Comparison of ENCODE assay signal across 33 cellular contexts in the genomic region with DNA sequence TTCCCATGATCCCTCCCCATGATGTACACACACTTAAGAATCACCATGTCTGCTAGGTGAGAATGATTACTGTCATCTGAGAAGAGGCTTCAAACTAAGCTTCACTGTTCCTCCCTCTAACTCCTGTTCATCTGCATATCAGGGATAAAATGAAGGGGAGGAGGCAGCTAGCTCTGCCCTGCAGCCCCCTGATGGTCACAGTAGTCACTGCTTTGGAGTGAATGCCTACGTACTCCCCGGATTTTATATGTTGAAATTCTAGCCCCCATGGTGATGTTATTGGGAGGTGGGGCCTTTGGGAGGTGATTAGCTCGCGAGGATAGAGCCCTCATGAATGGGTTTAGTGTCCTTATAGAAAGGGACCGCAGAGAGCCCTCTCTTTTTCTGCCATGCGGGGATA.
DNase-seq lines count a peak whose midpoint lies in the region; ATAC-seq, FAIRE-seq and TF ChIP-seq lines count a peak whose summit lies in the region.
"Had no signal": no experiment of that assay in that cellular context is flagged by ENCODE, and none has a peak within 500 bp of the region (broad histone marks: within the 10 kb centered on the region; RNA-seq: fewer than 3 reads in every experiment).

No MANE protein-coding gene starts in this region.

- TF ChIP-seq EP300 in H1 (IDR thresholded peaks at IDR 0.05; ENCODE audit: borderline replicate concordance in 1 of 2, low read depth in 2 of 2, low read length in 2 of 2), result no peak

- no peak overlapping the region for H3K4me2 ChIP-seq in IMR-90 (ENCODE audit: low read depth, low read length)
- no peak overlapping the region for H3K4me2 ChIP-seq in H1 (ENCODE audit: insufficient read depth in 1 of 2, low read depth in 2 of 2, low read length in 2 of 2)
- H3K4me2 ChIP-seq: KMS-11 had no signal

- H3K9me3 ChIP-seq in IMR-90 (ENCODE audit: control insufficient read depth, insufficient read depth, low read length) (no peaks in the 10 kb centered on the region), H1 (ENCODE audit: insufficient read depth in 2 of 2, low read depth in 1 of 2, low read length in 1 of 2) (no peaks in the 10 kb centered on the region)
- H3K9me3 ChIP-seq: colonic mucosa, SJSA1, thoracic aorta had no signal

- H3K4me1 ChIP-seq in IMR-90 (ENCODE audit: control insufficient read depth, insufficient read depth, low read length) (peaks cover 11% of the 10 kb centered on the region), H1 (replicated peaks in 1 of 4; ENCODE audit: control insufficient read depth in 3 of 4, insufficient read depth in 4 of 4, low read length in 3 of 4) (no peaks in the 10 kb centered on the region; a peak in 1 of 7 replicates)
- H3K4me1 ChIP-seq: colonic mucosa had no signal

- H2AFZ ChIP-seq in IMR-90 (replicated peaks; ENCODE audit: low read length, poor library complexity) (no peak overlapping the region), H1 (ENCODE audit: low read length) (no peak overlapping the region)

- CTCF ChIA-PET in IMR-90 (lab: Yijun Ruan, JAX) (interaction anchor here (0.5 kb wide), 1 partner anchor 11 kb away, joined by 3 read pairs; no protein-coding TSS in a partner anchor), H1 (lab: Charles Lee; ENCODE audit: partially characterized antibody) (interaction anchor here (0.6 to 2.9 kb wide), 15 partner anchors 9 to 159 kb away, joined by 3 to 17 read pairs (median 4); no protein-coding TSS in a partner anchor)

- H3K27ac ChIP-seq in IMR-90 (ENCODE audit: insufficient read depth, low read length) (no peak overlapping the region), H1 (ENCODE audit: low read depth, low read length) (no peak overlapping the region)
- H3K27ac ChIP-seq: colonic mucosa, epithelial cell of prostate, KMS-11, SJSA1, thoracic aorta had no signal

- peaks cover 14% of the 10 kb centered on the region for H3K9me1 ChIP-seq in IMR-90 (ENCODE audit: insufficient read depth, low read length)

- TF ChIP-seq POLR2A in IMR-90 (IDR thresholded peaks at IDR 0.05; ENCODE audit: low read depth, low read length), result no peak
- TF ChIP-seq POLR2A in H1 (IDR thresholded peaks at IDR 0.05; ENCODE audit: control extremely low read depth in 1 of 2, low read depth in 2 of 2, low read length in 2 of 2), result no peak

- H3K23ac ChIP-seq in IMR-90 (ENCODE audit: low read depth, low read length) (no peak overlapping the region), H1 (ENCODE audit: insufficient read length) (no peak overlapping the region)

- H2AK9ac ChIP-seq in IMR-90 (replicated peaks; ENCODE audit: low read depth, low read length, poor library complexity), result no peak overlapping the region

- H4K5ac ChIP-seq in IMR-90 (ENCODE audit: low read depth, low read length), result no peak overlapping the region; the same call in 1 of the 2 replicates
- H4K5ac ChIP-seq in H1 (ENCODE audit: insufficient read length, low read depth, low read length), result no peak overlapping the region

- H3K14ac ChIP-seq in IMR-90 (replicated peaks; ENCODE audit: low read depth, low read length), result no peak overlapping the region; the same call in 1 of the 2 replicates
- H3K14ac ChIP-seq in H1 (ENCODE audit: insufficient read length), result no peak overlapping the region

- H3K27me3 ChIP-seq in IMR-90 (ENCODE audit: control insufficient read depth, insufficient read depth, low read length) (no peaks in the 10 kb centered on the region), H1 (replicated peaks in 1 of 4; ENCODE audit: control insufficient read depth in 3 of 4, extremely low read depth in 1 of 4, insufficient read depth in 3 of 4, low read length in 3 of 4) (no peaks in the 10 kb centered on the region; a peak in 2 of 7 replicates)
- H3K27me3 ChIP-seq: colonic mucosa, SJSA1 had no signal

- DNase-seq in ELF-1 (ENCODE audit: low read depth, low spot score) (peak; percentile 41), IMR-90 (no peak), H1 (ENCODE audit: low read depth in 1 of 2, low spot score in 2 of 2) (peak in 1 of 2 experiments; percentile 13), neural crest cell (ENCODE audit: low read depth, low spot score) (no peak), NCI-H748 (lab: John Stamatoyannopoulos, UW; ENCODE audit: unreplicated experiment) (no peak), HPDE6-E6E7 (ENCODE audit: extremely low spot score) (no peak), NCI-H1417 (lab: John Stamatoyannopoulos, UW) (no peak)
- DNase-seq: activated CD8-positive, alpha-beta memory T cell treated with anti-CD3 and anti-CD28 coated beads, Interleukin-2, amount 10 ng/mL, durations not matched to agents 7 days and 5 days; activated gamma-delta T cell treated with Interleukin-2 at 50 U/mL for 16 hours; activated naive CD8-positive, alpha-beta T cell treated with anti-CD3 and anti-CD28 coated beads, Interleukin-2, amount 10 ng/mL, durations not matched to agents 7 days and 5 days; activated T-cell treated with anti-CD3 and anti-CD28 coated beads, Interleukin-2, amount 50 U/mL, for 48 hours; aorta; CD8-positive, alpha-beta memory T cell; colonic mucosa; DMS153; effector CD4-positive, alpha-beta T cell; HFFc6; hypothalamus; islet precursor cell; left ventricle myocardium superior; NCI-H1417 treated with DMSO at 0.1 percent for 48 hours; NCI-H2029 treated with DMSO at 0.1 percent for 48 hours; NCI-H446; RPMI8226; stimulated activated CD4-positive, alpha-beta T cell treated with anti-CD3 and anti-CD28 coated beads, Interleukin-2, amount 100 ng/mL, for 48 hours; stimulated activated naive CD8-positive, alpha-beta T cell treated with anti-CD3 and anti-CD28 coated beads, Interleukin-15, amount 100 ng/mL, for 72 hours had no signal

- no peaks in the 10 kb centered on the region for H3K27me3 Mint-ChIP-seq in neural crest cell (ENCODE audit: low read depth)
- H3K27me3 Mint-ChIP-seq: activated CD8-positive, alpha-beta memory T cell treated with anti-CD3 and anti-CD28 coated beads, Interleukin-2, amount 10 ng/mL, durations not matched to agents 7 days and 5 days; activated naive CD8-positive, alpha-beta T cell treated with anti-CD3 and anti-CD28 coated beads, Interleukin-2, amount 10 ng/mL, durations not matched to agents 7 days and 5 days; stimulated activated naive CD8-positive, alpha-beta T cell treated with anti-CD3 and anti-CD28 coated beads, Interleukin-15, amount 100 ng/mL, for 72 hours had no signal

- H2BK5ac ChIP-seq in IMR-90 (ENCODE audit: low read depth, low read length, poor library complexity, severe bottlenecking) (no peak overlapping the region), H1 (ENCODE audit: low read depth, low read length) (no peak overlapping the region)

- peaks cover 6% of the 10 kb centered on the region for H3K36me3 Mint-ChIP-seq in neural crest cell (ENCODE audit: low read depth)
- H3K36me3 Mint-ChIP-seq: activated CD8-positive, alpha-beta memory T cell treated with anti-CD3 and anti-CD28 coated beads, Interleukin-2, amount 10 ng/mL, durations not matched to agents 7 days and 5 days; activated naive CD8-positive, alpha-beta T cell treated with anti-CD3 and anti-CD28 coated beads, Interleukin-2, amount 10 ng/mL, durations not matched to agents 7 days and 5 days; CD8-positive, alpha-beta memory T cell had no signal

- POLR2A ChIA-PET in IMR-90 (lab: Charles Lee; ENCODE audit: unreplicated experiment) (no interaction called here), H1 (lab: Charles Lee; ENCODE audit: partially characterized antibody) (interaction anchor here (1.3 kb wide), 1 partner anchor 34 kb away, joined by 3 read pairs; no protein-coding TSS in a partner anchor)

- dilution Hi-C loops in IMR-90 (cut with HindIII; ENCODE audit: low sequenced_read_pairs, unreplicated experiment), result no loop called here

- H4K91ac ChIP-seq in IMR-90 (ENCODE audit: insufficient read depth, low read depth, low read length), result peak overlapping the region; percentile 32
- H4K91ac ChIP-seq in H1 (replicated peaks; ENCODE audit: insufficient read length, low read length), result no peak overlapping the region

- no peak for ATAC-seq in IMR-90 (ENCODE audit: low read depth)
- ATAC-seq: activated CD8-positive, alpha-beta memory T cell treated with anti-CD3 and anti-CD28 coated beads, Interleukin-2, amount 10 ng/mL, durations not matched to agents 7 days and 5 days; left ventricle myocardium superior; sciatic nerve; stimulated activated naive CD8-positive, alpha-beta T cell treated with anti-CD3 and anti-CD28 coated beads, Interleukin-15, amount 100 ng/mL, for 72 hours had no signal

- 60% methylated on average over 3 of the region's 6 CpGs; no CpG with 5 or more reads in 1 of the 2 experiments for WGBS in IMR-90 (ENCODE audit: extremely low coverage in 2 of 2, insufficient read length in 1 of 2), 2 experiments
- WGBS in H1 (ENCODE audit: extremely low coverage in 1 of 2, insufficient coverage in 1 of 2, insufficient read length in 1 of 2, insufficient replicate concordance in 2 of 2, low coverage in 1 of 2, low lambda C conversion rate in 2 of 2, missing lambda C conversion rate in 1 of 2), 2 experiments, result 53% methylated on average over 6 of the region's 6 CpGs; no CpG with 5 or more reads in 1 of the 2 experiments

- H3K4me3 Mint-ChIP-seq in neural crest cell, result peak overlapping the region; percentile 55
- H3K4me3 Mint-ChIP-seq: activated CD8-positive, alpha-beta memory T cell treated with anti-CD3 and anti-CD28 coated beads, Interleukin-2, amount 10 ng/mL, durations not matched to agents 7 days and 5 days; activated naive CD8-positive, alpha-beta T cell treated with anti-CD3 and anti-CD28 coated beads, Interleukin-2, amount 10 ng/mL, durations not matched to agents 7 days and 5 days; CD8-positive, alpha-beta memory T cell; HFFc6; stimulated activated naive CD8-positive, alpha-beta T cell treated with anti-CD3 and anti-CD28 coated beads, Interleukin-15, amount 100 ng/mL, for 72 hours had no signal

- H3K23me2 ChIP-seq in H1 (ENCODE audit: low read depth, low read length), result no peaks in the 10 kb centered on the region

- peaks cover 55% of the 10 kb centered on the region for H3K4me1 Mint-ChIP-seq in neural crest cell
- H3K4me1 Mint-ChIP-seq: activated CD8-positive, alpha-beta memory T cell treated with anti-CD3 and anti-CD28 coated beads, Interleukin-2, amount 10 ng/mL, durations not matched to agents 7 days and 5 days; activated naive CD8-positive, alpha-beta T cell treated with anti-CD3 and anti-CD28 coated beads, Interleukin-2, amount 10 ng/mL, durations not matched to agents 7 days and 5 days; CD8-positive, alpha-beta memory T cell; stimulated activated naive CD8-positive, alpha-beta T cell treated with anti-CD3 and anti-CD28 coated beads, Interleukin-15, amount 100 ng/mL, for 72 hours had no signal

- no peaks in the 10 kb centered on the region for H3K36me3 ChIP-seq in IMR-90 (ENCODE audit: control insufficient read depth, insufficient read depth, low read length)
- H3K36me3 ChIP-seq in H1 (ENCODE audit: control insufficient read depth in 2 of 4, insufficient read depth in 4 of 4, low read length in 3 of 4), result no peaks in the 10 kb centered on the region
- H3K36me3 ChIP-seq: colonic mucosa, SJSA1, thoracic aorta had no signal

- TF ChIP-seq CTCF in IMR-90 (conservative IDR thresholded peaks at IDR 0.05; ENCODE audit: low read depth, low read length) (no peak), H1 (IDR thresholded peaks at IDR 0.05; ENCODE audit: control extremely low read depth in 1 of 3, insufficient read depth in 1 of 3, low read depth in 1 of 3, low read length in 3 of 3) (peak; percentile 45 to 63 (median 48)), neural crest cell (conservative IDR thresholded peaks at IDR 0.05) (no peak)

- in situ Hi-C loops in IMR-90 (cut with MboI; ENCODE audit: low sequenced_read_pairs), result no loop called here

- H2BK12ac ChIP-seq in H1 (ENCODE audit: low read depth, low read length), result no peak overlapping the region

- H3K9me3 Mint-ChIP-seq in neural crest cell, result no peaks in the 10 kb centered on the region
- H3K9me3 Mint-ChIP-seq: activated naive CD8-positive, alpha-beta T cell treated with anti-CD3 and anti-CD28 coated beads, Interleukin-2, amount 10 ng/mL, durations not matched to agents 7 days and 5 days; HFFc6; stimulated activated naive CD8-positive, alpha-beta T cell treated with anti-CD3 and anti-CD28 coated beads, Interleukin-15, amount 100 ng/mL, for 72 hours had no signal

- H4K8ac ChIP-seq in IMR-90 (ENCODE audit: low read depth in 2 of 2, low read length in 2 of 2) (0 out of 4 replicates have a peak overlapping the region, but pooled peaks of 1 of the 2 experiments have one; percentile 8), H1 (ENCODE audit: extremely low read depth, insufficient read depth, low read length) (no peak overlapping the region)

- H3K4me3 ChIP-seq in IMR-90 (ENCODE audit: insufficient read depth, low read depth, low read length), result no peak overlapping the region
- no peak overlapping the region for H3K4me3 ChIP-seq in H1 (ENCODE audit: extremely low read depth in 1 of 4, insufficient read depth in 2 of 4, low read depth in 3 of 4, low read length in 4 of 4)
- H3K4me3 ChIP-seq: colonic mucosa, SJSA1, thoracic aorta had no signal

- peak; percentile 50 for FAIRE-seq in H1 (lab: Jason Lieb, UNC)
- FAIRE-seq: GM12892, urothelium cell line had no signal

- H3K56ac ChIP-seq in IMR-90 (ENCODE audit: extremely low read depth, insufficient read depth, low read length) (no peak overlapping the region), H1 (replicated peaks; ENCODE audit: insufficient read length, low read depth, low read length) (no peak overlapping the region)

- BruUV-seq in IMR-90 (replicated peaks; lab: Mats Ljungman, UMichigan), result no TSS peak

- peak overlapping the region; percentile 37; the same call in 1 of the 2 replicates for H2BK120ac ChIP-seq in IMR-90 (ENCODE audit: low read depth, low read length)
- H2BK120ac ChIP-seq in H1 (replicated peaks; ENCODE audit: low read depth, low read length), result no peak overlapping the region

- intact Hi-C loops in IMR-90 (cut with micrococcal nuclease), result loop anchor here (10.0 kb wide), 1 partner anchor 373 kb away; no protein-coding TSS in a partner anchor

- no peaks in the 10 kb centered on the region for H3K79me2 ChIP-seq in H1 (ENCODE audit: control insufficient read depth in 1 of 2, insufficient read depth in 2 of 2, low read length in 2 of 2)

- H3K79me1 ChIP-seq in IMR-90 (ENCODE audit: low read depth in 1 of 2, low read length in 2 of 2) (0 out of 4 replicates have a peak, but pooled peaks cover 0 to 6% of the 10 kb centered on the region in 2 experiments), H1 (ENCODE audit: low read depth, low read length) (no peaks in the 10 kb centered on the region)

- H2AK5ac ChIP-seq in IMR-90 (ENCODE audit: low read depth, low read length), result 0 out of 2 replicates have a peak overlapping the region, but pooled peaks have one; percentile 58
- H2AK5ac ChIP-seq in H1 (ENCODE audit: low read depth, low read length), result no peak overlapping the region

- TF ChIP-seq RAD21 in IMR-90 (IDR thresholded peaks at IDR 0.05; ENCODE audit: low read length) (no peak), H1 (IDR thresholded peaks at IDR 0.05 in 1 of 2, conservative IDR thresholded peaks at IDR 0.05 in 1 of 2; ENCODE audit: low read depth in 2 of 2, low read length in 2 of 2) (peak; percentile 49 to 56; a peak in 3 of 4 replicates)

- H3K4ac ChIP-seq in IMR-90 (ENCODE audit: low read depth, low read length) (peak overlapping the region; percentile 52; the same call in 1 of the 2 replicates), H1 (replicated peaks; ENCODE audit: insufficient read length, low read depth, low read length) (no peak overlapping the region)

- H4K20me1 ChIP-seq in IMR-90 (ENCODE audit: insufficient read depth, low read length) (no peaks in the 10 kb centered on the region), H1 (replicated peaks in 1 of 2; ENCODE audit: control insufficient read depth in 1 of 2, insufficient read depth in 2 of 2, low read length in 2 of 2) (no peaks in the 10 kb centered on the region)

- no peak overlapping the region for H3K27ac Mint-ChIP-seq in neural crest cell (ENCODE audit: unreplicated experiment)
- H3K27ac Mint-ChIP-seq: activated CD8-positive, alpha-beta memory T cell treated with anti-CD3 and anti-CD28 coated beads, Interleukin-2, amount 10 ng/mL, durations not matched to agents 7 days and 5 days; activated naive CD8-positive, alpha-beta T cell treated with anti-CD3 and anti-CD28 coated beads, Interleukin-2, amount 10 ng/mL, durations not matched to agents 7 days and 5 days; CD8-positive, alpha-beta memory T cell; HFFc6; stimulated activated naive CD8-positive, alpha-beta T cell treated with anti-CD3 and anti-CD28 coated beads, Interleukin-15, amount 100 ng/mL, for 72 hours had no signal

- H3K18ac ChIP-seq in IMR-90 (ENCODE audit: low read depth, low read length), result peak overlapping the region; percentile 37; the same call in 1 of the 2 replicates
- H3K18ac ChIP-seq in H1 (ENCODE audit: extremely low read depth, low read length), result no peak overlapping the region

- H2BK20ac ChIP-seq in IMR-90 (ENCODE audit: low read depth, low read length) (peak overlapping the region; percentile 65; the same call in 1 of the 2 replicates), H1 (ENCODE audit: low read length) (no peak overlapping the region)

- H3K9ac ChIP-seq in IMR-90 (ENCODE audit: low read depth, low read length) (no peak overlapping the region), H1 (replicated peaks in 1 of 4; ENCODE audit: extremely low read depth in 1 of 4, low read depth in 3 of 4, low read length in 3 of 4) (no peak overlapping the region)
- H3K9ac ChIP-seq: KMS-11 had no signal

- no peak overlapping the region; the same call in 2 of the 3 replicates for H2BK15ac ChIP-seq in IMR-90 (ENCODE audit: low read depth, low read length)
- no peak overlapping the region for H2BK15ac ChIP-seq in H1 (ENCODE audit: low read length)

Comparison
In these comparisons a context has a peak if more than half of its experiments do, and no peak if none do; other contexts are left out.
1. CTCF ChIP-seq: peak in H1 (3 of 3); none in IMR-90 (single experiment) and neural crest cell (single experiment).